In the genomic region with DNA sequence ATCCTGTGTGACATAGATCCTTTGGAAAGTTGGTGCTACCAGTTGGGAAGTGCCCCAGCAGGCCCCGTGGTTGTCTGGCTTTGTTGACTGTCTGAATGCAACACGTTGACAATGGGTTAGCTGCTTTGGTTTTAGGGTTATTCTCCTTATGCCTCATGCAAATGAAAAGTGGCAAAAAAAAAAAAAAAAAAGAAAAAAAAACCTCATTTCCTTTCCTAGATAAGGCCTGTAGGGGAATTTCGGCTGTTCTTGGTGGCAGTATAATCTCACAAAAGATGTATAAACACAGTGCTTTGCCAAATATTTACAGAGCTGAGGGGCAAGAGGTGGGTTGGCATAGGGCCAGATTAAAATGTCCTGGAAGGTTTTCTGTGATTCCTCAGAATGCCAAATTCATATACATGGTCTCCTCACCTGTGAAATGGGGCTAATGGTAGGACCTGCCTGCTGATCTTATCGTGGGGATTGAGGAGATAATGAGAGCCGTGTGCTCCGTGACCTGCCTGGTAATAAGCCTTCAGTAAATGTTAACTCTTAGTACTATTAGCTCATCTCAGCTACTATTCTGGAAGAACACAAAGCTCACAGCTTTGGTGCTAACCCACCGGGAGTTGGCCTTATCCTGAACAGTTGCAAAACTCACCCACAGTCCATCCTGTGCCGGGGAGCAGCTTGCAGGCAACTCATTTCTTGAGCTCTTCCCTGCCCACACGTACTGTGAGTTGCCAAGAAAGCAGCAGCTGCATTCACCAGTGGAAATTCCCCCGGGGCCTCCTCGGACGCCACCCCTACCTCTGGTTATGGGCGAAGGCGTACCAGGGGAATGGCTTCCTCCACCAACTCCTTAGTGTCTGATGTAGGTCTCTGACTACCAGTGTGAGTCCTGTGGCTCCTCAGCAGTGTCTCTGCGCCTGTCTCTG, we compare ENCODE assay signal across 8 cellular contexts.
A peak's percentile ranks its signal among the peaks of the same experiment; 100 is the strongest.
DNase-seq lines count a peak whose midpoint lies in the region; ATAC-seq and TF ChIP-seq lines count a peak whose summit lies in the region.

No MANE protein-coding gene starts in this region.

- H3K36me3 Mint-ChIP-seq in activated T-helper 17 cell treated with anti-CD3 and anti-CD28 coated beads, Interleukin-2, amount 50 U/mL, for 72 hours (ENCODE audit: low read depth): peaks cover 2% of the 10 kb centered on the region

- H4K20me1 ChIP-seq in IMR-90 (ENCODE audit: insufficient read depth, low read length) (no peaks in the 10 kb centered on the region), OCI-LY7 (ENCODE audit: insufficient read depth, low read length) (no peaks in the 10 kb centered on the region)

- TF ChIP-seq POLR2A in IMR-90 (IDR thresholded peaks at IDR 0.05; ENCODE audit: low read depth, low read length) (no peak), thyroid gland (IDR thresholded peaks at IDR 0.05) (no peak), gastroesophageal sphincter (IDR thresholded peaks at IDR 0.05) (no peak)

- H3K4me2 ChIP-seq in IMR-90 (ENCODE audit: low read depth, low read length) (no peak overlapping the region), OCI-LY7 (ENCODE audit: low read length) (no peak overlapping the region; the same call in 1 of the 2 replicates)

- 0 out of 2 replicates have a peak overlapping the region, but pooled peaks have one; percentile 8 for H3K14ac ChIP-seq in IMR-90 (replicated peaks; ENCODE audit: low read depth, low read length)

- no peak overlapping the region for H2AK5ac ChIP-seq in IMR-90 (ENCODE audit: low read depth, low read length)

- peak overlapping the region; percentile 88 for H3K27ac Mint-ChIP-seq in activated T-helper 17 cell treated with anti-CD3 and anti-CD28 coated beads, Interleukin-2, amount 50 U/mL, for 72 hours

- no peak overlapping the region for H3K56ac ChIP-seq in IMR-90 (ENCODE audit: extremely low read depth, insufficient read depth, low read length)

- intact Hi-C loops in IMR-90 (cut with micrococcal nuclease): no loop called here
- intact Hi-C loops in OCI-LY7 (cut with micrococcal nuclease; ENCODE audit: unreplicated experiment): no loop called here
- intact Hi-C loops in thyroid gland (cut with DNase I): no loop called here

- no peak overlapping the region for H3K9ac ChIP-seq in IMR-90 (ENCODE audit: low read depth, low read length)

- H3K4me1 ChIP-seq in IMR-90 (ENCODE audit: control insufficient read depth, insufficient read depth, low read length) (0 out of 2 replicates have a peak, but pooled peaks cover 2% of the 10 kb centered on the region), OCI-LY7 (ENCODE audit: insufficient read depth, low read length, poor library complexity, severe bottlenecking) (no peaks in the 10 kb centered on the region), thyroid gland (peaks cover 7 to 49% of the 10 kb centered on the region in 2 donors), gastroesophageal sphincter (peaks cover 0 to 34% (median 5%) of the 10 kb centered on the region in 3 donors)

- DNase-seq in GM12864 (ENCODE audit: low read depth) (peak; percentile 81), IMR-90 (peak; percentile 48), renal cortical epithelial cell (ENCODE audit: low read depth) (peak; percentile 17), OCI-LY7 (ENCODE audit: low spot score) (no peak), thyroid gland (no peak)

- H2BK15ac ChIP-seq in IMR-90 (ENCODE audit: low read depth, low read length): no peak overlapping the region

- dilution Hi-C loops in IMR-90 (cut with HindIII; ENCODE audit: low sequenced_read_pairs, unreplicated experiment): no loop called here

- no peaks in the 10 kb centered on the region for H3K27me3 Mint-ChIP-seq in activated T-helper 17 cell treated with anti-CD3 and anti-CD28 coated beads, Interleukin-2, amount 50 U/mL, for 72 hours

- H3K4me1 Mint-ChIP-seq in activated T-helper 17 cell treated with anti-CD3 and anti-CD28 coated beads, Interleukin-2, amount 50 U/mL, for 72 hours: peaks cover 34% of the 10 kb centered on the region

- WGBS in IMR-90 (ENCODE audit: extremely low coverage in 2 of 2, insufficient read length in 1 of 2), 2 experiments: 89% methylated on average over 5 of the region's 15 CpGs; no CpG with 5 or more reads in 1 of the 2 experiments
- 80 to 84% methylated on average over 15 of the region's 15 CpGs for WGBS in thyroid gland, 2 donors
- 47 to 53% methylated on average over 5 to 8 of the region's 15 CpGs for WGBS in gastroesophageal sphincter (ENCODE audit: low coverage in 1 of 2), 2 donors

- H2AK9ac ChIP-seq in IMR-90 (replicated peaks; ENCODE audit: low read depth, low read length, poor library complexity): no peak overlapping the region

- no peak overlapping the region for H2BK120ac ChIP-seq in IMR-90 (ENCODE audit: low read depth, low read length)

- H3K27ac ChIP-seq in IMR-90 (ENCODE audit: insufficient read depth, low read length): no peak overlapping the region
- H3K27ac ChIP-seq in OCI-LY7 (ENCODE audit: low read depth, low read length, poor library complexity, severe bottlenecking): no peak overlapping the region
- H3K27ac ChIP-seq in thyroid gland: no peak overlapping the region
- no peak overlapping the region for H3K27ac ChIP-seq in gastroesophageal sphincter

- H3K9me2 ChIP-seq in OCI-LY7 (ENCODE audit: insufficient read depth, low read length): no peaks in the 10 kb centered on the region

- H3K4ac ChIP-seq in IMR-90 (ENCODE audit: low read depth, low read length): no peak overlapping the region

- H3K4me3 Mint-ChIP-seq in activated T-helper 17 cell treated with anti-CD3 and anti-CD28 coated beads, Interleukin-2, amount 50 U/mL, for 72 hours: peak overlapping the region; percentile 71

- peak overlapping the region; percentile 20; the same call in 1 of the 2 replicates for H3K4me3 ChIP-seq in GM12864 (ENCODE audit: low read depth, low read length)
- no peak overlapping the region for H3K4me3 ChIP-seq in IMR-90 (ENCODE audit: insufficient read depth, low read depth, low read length)
- no peak overlapping the region for H3K4me3 ChIP-seq in OCI-LY7 (ENCODE audit: low read depth, low read length, poor library complexity, severe bottlenecking)
- H3K4me3 ChIP-seq in thyroid gland (replicated peaks in 1 of 3): no peak overlapping the region
- no peak overlapping the region for H3K4me3 ChIP-seq in gastroesophageal sphincter

- no TSS peak for BruUV-seq in IMR-90 (replicated peaks; lab: Mats Ljungman, UMichigan)
- BruUV-seq in OCI-LY7 (replicated peaks; lab: Mats Ljungman, UMichigan): no TSS peak

- no peak for TF ChIP-seq RAD21 in IMR-90 (IDR thresholded peaks at IDR 0.05; ENCODE audit: low read length)

- H3K9me1 ChIP-seq in IMR-90 (ENCODE audit: insufficient read depth, low read length): no peaks in the 10 kb centered on the region

- H2AFZ ChIP-seq in IMR-90 (replicated peaks; ENCODE audit: low read length, poor library complexity) (peak overlapping the region; percentile 15), OCI-LY7 (ENCODE audit: low read length) (no peak overlapping the region)

- no peak overlapping the region for H2BK5ac ChIP-seq in IMR-90 (ENCODE audit: low read depth, low read length, poor library complexity, severe bottlenecking)

- no peaks in the 10 kb centered on the region for H3K36me3 ChIP-seq in IMR-90 (ENCODE audit: control insufficient read depth, insufficient read depth, low read length)
- H3K36me3 ChIP-seq in OCI-LY7 (ENCODE audit: insufficient read depth, low read length): no peaks in the 10 kb centered on the region
- H3K36me3 ChIP-seq in thyroid gland: no peaks in the 10 kb centered on the region
- H3K36me3 ChIP-seq in gastroesophageal sphincter: no peaks in the 10 kb centered on the region

- no peak overlapping the region for H4K91ac ChIP-seq in IMR-90 (ENCODE audit: insufficient read depth, low read depth, low read length)

- H4K5ac ChIP-seq in IMR-90 (ENCODE audit: low read depth, low read length): no peak overlapping the region

- no peaks in the 10 kb centered on the region for H3K79me1 ChIP-seq in IMR-90 (ENCODE audit: low read depth in 1 of 2, low read length in 2 of 2)

- POLR2A ChIA-PET in IMR-90 (lab: Charles Lee; ENCODE audit: unreplicated experiment): no interaction called here
- POLR2A ChIA-PET in OCI-LY7 (lab: Charles Lee): interaction anchor here (0.7 to 1.2 kb wide), 3 partner anchors 11 to 532 kb away, joined by 3 to 5 read pairs (median 3); no protein-coding TSS in a partner anchor

- H3K23ac ChIP-seq in IMR-90 (ENCODE audit: low read depth, low read length): 0 out of 2 replicates have a peak overlapping the region, but pooled peaks have one; percentile 10

- TF ChIP-seq CTCF in GM12864 (IDR thresholded peaks at IDR 0.05; ENCODE audit: low read depth, low read length, missing control alignments) (no peak), IMR-90 (conservative IDR thresholded peaks at IDR 0.05; ENCODE audit: low read depth, low read length) (no peak), OCI-LY7 (conservative IDR thresholded peaks at IDR 0.05; ENCODE audit: low read length) (no peak), thyroid gland (IDR thresholded peaks at IDR 0.05) (no peak), gastroesophageal sphincter (IDR thresholded peaks at IDR 0.05) (peak in 1 of 4 experiments; percentile 1)

- CTCF ChIA-PET in IMR-90 (lab: Yijun Ruan, JAX): interaction anchor here (0.9 kb wide), 1 partner anchor 15 kb away, joined by 3 read pairs; no protein-coding TSS in a partner anchor
- CTCF ChIA-PET in OCI-LY7 (lab: Charles Lee; ENCODE audit: unreplicated experiment): interaction anchor here (0.6 kb wide), 1 partner anchor 140 kb away, joined by 3 read pairs; no protein-coding TSS in a partner anchor

- H2BK20ac ChIP-seq in IMR-90 (ENCODE audit: low read depth, low read length): no peak overlapping the region

- H4K8ac ChIP-seq in IMR-90 (ENCODE audit: low read depth in 2 of 2, low read length in 2 of 2): no peak overlapping the region

- H3K18ac ChIP-seq in IMR-90 (ENCODE audit: low read depth, low read length): no peak overlapping the region

- H3K79me2 ChIP-seq in OCI-LY7 (ENCODE audit: insufficient read depth, low read depth, low read length): no peaks in the 10 kb centered on the region

- in situ Hi-C loops in IMR-90 (cut with MboI; ENCODE audit: low sequenced_read_pairs): no loop called here

- TF ChIP-seq EP300 in gastroesophageal sphincter (IDR thresholded peaks at IDR 0.05): no peak

- H3K9me3 ChIP-seq in IMR-90 (ENCODE audit: control insufficient read depth, insufficient read depth, low read length) (no peaks in the 10 kb centered on the region), OCI-LY7 (ENCODE audit: low read length) (no peaks in the 10 kb centered on the region), thyroid gland (no peaks in the 10 kb centered on the region), gastroesophageal sphincter (no peaks in the 10 kb centered on the region)

- no peaks in the 10 kb centered on the region for H3K27me3 ChIP-seq in IMR-90 (ENCODE audit: control insufficient read depth, insufficient read depth, low read length)
- no peaks in the 10 kb centered on the region for H3K27me3 ChIP-seq in thyroid gland
- no peaks in the 10 kb centered on the region for H3K27me3 ChIP-seq in gastroesophageal sphincter

- H3K9me3 Mint-ChIP-seq in activated T-helper 17 cell treated with anti-CD3 and anti-CD28 coated beads, Interleukin-2, amount 50 U/mL, for 72 hours: no peaks in the 10 kb centered on the region

- ATAC-seq in GM21381 (IDR thresholded peaks at IDR 0.05; ENCODE audit: unreplicated experiment) (peak; percentile 58), IMR-90 (ENCODE audit: low read depth) (0 out of 2 replicates have a peak, but pooled peaks have one; percentile 21), gastroesophageal sphincter (no peak)
- peak; percentile 83 for ATAC-seq in activated T-helper 17 cell treated with anti-CD3 and anti-CD28 coated beads, Interleukin-2, amount 50 U/mL, for 72 hours (replicated peaks)

Comparison
In these comparisons a context has a peak if more than half of its experiments do, and no peak if none do; other contexts are left out.
1. DNase-seq: peak in GM12864 (single experiment), IMR-90 (single experiment) and renal cortical epithelial cell (single experiment); none in OCI-LY7 (single experiment) and thyroid gland (0 of 2).